8 cellular contexts compared by ENCODE assay signal in genomic region chr15:77991658-77992201, GRCh38.
DNase-seq lines count a peak whose midpoint lies in the region; ATAC-seq and TF ChIP-seq lines count a peak whose summit lies in the region.
"Not testable (repeated sequence)": the region's sequence is repeated elsewhere in the genome, so short reads cannot be mapped to it uniquely, and the experiment has no call there.

No MANE protein-coding gene starts in this region.

- H3K9me3 ChIP-seq in AG04450 (ENCODE audit: control insufficient read depth, insufficient read depth, low read length); HEK293 (ENCODE audit: control insufficient read depth, insufficient read depth, low read depth, low read length): not testable (repeated sequence)

- H3K4me3 Mint-ChIP-seq in T-cell, result not testable (repeated sequence)

- CTCF ChIA-PET in AG04450 (lab: Charles Lee), result interaction anchor here (1.8 kb wide), 1 partner anchor 248 kb away, joined by 5 read pairs; no protein-coding TSS in a partner anchor
- CTCF ChIA-PET in HEK293 (lab: Yijun Ruan, JAX), result interaction anchor here (0.9 kb wide), 2 partner anchors 32 to 204 kb away, joined by 4 read pairs; no protein-coding TSS in a partner anchor
- CTCF ChIA-PET in T-cell (lab: Charles Lee), result not testable (repeated sequence)

- H3K27ac ChIP-seq in AG04450 (ENCODE audit: low read depth, low read length), result peak overlapping the region; percentile 39
- H3K27ac ChIP-seq in HEK293 (ENCODE audit: extremely low read depth, low read depth, low read length), result not testable (repeated sequence)
- H3K27ac ChIP-seq in substantia nigra (ENCODE audit: low read depth, low read length, poor library complexity, severe bottlenecking), result peak overlapping the region; percentile 74

- peak overlapping the region; percentile 52 to 71 for H3K27ac Mint-ChIP-seq in T-cell

- DNase-seq in AG04450 (ENCODE audit: low read depth, low spot score) (peak; percentile 63), astrocyte of the cerebellum (ENCODE audit: low read depth) (peak; percentile 57), fibroblast of mammary gland (ENCODE audit: low read depth) (peak; percentile 77), left colon (peak in 1 of 2 donors; percentile 81), occipital lobe (lab: John Stamatoyannopoulos, UW) (peak; percentile 19), substantia nigra (lab: John Stamatoyannopoulos, UW) (peak in 22 of 49 donors; percentile 7 to 82 (median 34))
- DNase-seq in T-cell, result not testable (repeated sequence)

- not testable (repeated sequence) for ATAC-seq in T-cell (replicated peaks in 1 of 4)
- ATAC-seq in left colon, result peak; percentile 2

- in situ Hi-C loops in astrocyte of the cerebellum (cut with HindIII; ENCODE audit: low sequenced_read_pairs), result not testable (repeated sequence)

- not testable (repeated sequence) for H3K36me3 Mint-ChIP-seq in T-cell

- not testable (repeated sequence) for TF ChIP-seq CTCF in AG04450 (IDR thresholded peaks at IDR 0.05; ENCODE audit: low read depth, low read length); HEK293 (tag by site-specific recombination; IDR thresholded peaks at IDR 0.05); astrocyte of the cerebellum (IDR thresholded peaks at IDR 0.05; ENCODE audit: low read depth, low read length, missing control alignments); fibroblast of mammary gland (conservative IDR thresholded peaks at IDR 0.05; ENCODE audit: control insufficient read depth, insufficient read depth, low read depth, low read length)

- peaks cover 22 to 37% (median 31%) of the 10 kb centered on the region in 3 donors for H3K4me1 Mint-ChIP-seq in T-cell

- not testable (repeated sequence) for H3K9me3 Mint-ChIP-seq in T-cell

- H3K36me3 ChIP-seq in HEK293 (ENCODE audit: control insufficient read depth in 2 of 2, insufficient read depth in 1 of 2, low read length in 2 of 2), result not testable (repeated sequence)

- POLR2A ChIA-PET in AG04450 (lab: Yijun Ruan, JAX); HEK293 (lab: Yijun Ruan, JAX); T-cell (lab: Charles Lee): not testable (repeated sequence)

- intact Hi-C loops in left colon (cut with DNase I, micrococcal nuclease), result not testable (repeated sequence)

- not testable (repeated sequence) for H3K27me3 ChIP-seq in AG04450 (ENCODE audit: control insufficient read depth, insufficient read depth, low read length)

- not testable (repeated sequence) for H3K4me1 ChIP-seq in HEK293 (ENCODE audit: control insufficient read depth, insufficient read depth, low read length)

- H3K4me3 ChIP-seq in AG04450 (ENCODE audit: low read depth, low read length); HEK293 (ENCODE audit: low read depth, low read length); astrocyte of the cerebellum (ENCODE audit: low read depth, low read length); fibroblast of mammary gland (ENCODE audit: control insufficient read depth, low read depth, low read length): not testable (repeated sequence)

- not testable (repeated sequence) for H3K27me3 Mint-ChIP-seq in T-cell

TF ChIP-seq in HEK293, 187 proteins besides CTCF, POLR2A, EP300 and RAD21:
- TF ChIP-seq, protein P1, sequence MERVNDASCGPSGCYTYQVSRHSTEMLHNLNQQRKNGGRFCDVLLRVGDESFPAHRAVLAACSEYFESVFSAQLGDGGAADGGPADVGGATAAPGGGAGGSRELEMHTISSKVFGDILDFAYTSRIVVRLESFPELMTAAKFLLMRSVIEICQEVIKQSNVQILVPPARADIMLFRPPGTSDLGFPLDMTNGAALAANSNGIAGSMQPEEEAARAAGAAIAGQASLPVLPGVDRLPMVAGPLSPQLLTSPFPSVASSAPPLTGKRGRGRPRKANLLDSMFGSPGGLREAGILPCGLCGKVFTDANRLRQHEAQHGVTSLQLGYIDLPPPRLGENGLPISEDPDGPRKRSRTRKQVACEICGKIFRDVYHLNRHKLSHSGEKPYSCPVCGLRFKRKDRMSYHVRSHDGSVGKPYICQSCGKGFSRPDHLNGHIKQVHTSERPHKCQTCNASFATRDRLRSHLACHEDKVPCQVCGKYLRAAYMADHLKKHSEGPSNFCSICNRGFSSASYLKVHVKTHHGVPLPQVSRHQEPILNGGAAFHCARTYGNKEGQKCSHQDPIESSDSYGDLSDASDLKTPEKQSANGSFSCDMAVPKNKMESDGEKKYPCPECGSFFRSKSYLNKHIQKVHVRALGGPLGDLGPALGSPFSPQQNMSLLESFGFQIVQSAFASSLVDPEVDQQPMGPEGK (tag by site-specific recombination; IDR thresholded peaks at IDR 0.05), result 0 out of 2 replicates have a peak, but pooled peaks have one; percentile 20
